ENCODE assay signal across 11 cellular contexts in genomic region chr2:128313076-128313836, GRCh38. TPM values are rescaled to one million over a fixed set of nuclear protein-coding genes. Genes with fewer than 3 reads are reported as not detected.
DNase-seq lines count a peak whose midpoint lies in the region; ATAC-seq and TF ChIP-seq lines count a peak whose summit lies in the region.
"Had no signal": no experiment of that assay in that cellular context is flagged by ENCODE, and none has a peak within 500 bp of the region (broad histone marks: within the 10 kb centered on the region; RNA-seq: fewer than 3 reads in every experiment).

No MANE protein-coding gene starts in this region.

- peak; percentile 21 for ATAC-seq in activated naive CD4-positive, alpha-beta T cell treated with anti-CD3 and anti-CD28 coated beads, Interleukin-2, amount 50 U/mL, for 72 hours
- ATAC-seq in HG03521 (IDR thresholded peaks at IDR 0.05; ENCODE audit: unreplicated experiment): no peak
- ATAC-seq: right cardiac atrium had no signal

- peaks cover 69% of the 10 kb centered on the region for H3K4me1 ChIP-seq in testis

- H3K36me3 ChIP-seq in WERI-Rb-1 (peaks cover 38% of the 10 kb centered on the region), testis (ENCODE audit: low read depth, missing control alignments) (no peaks in the 10 kb centered on the region)
- H3K36me3 ChIP-seq: ascending aorta had no signal

- 33 to 58% methylated on average over 8 of the region's 8 CpGs for WGBS in testis, 2 donors

- H3K27ac ChIP-seq in WERI-Rb-1 (no peak overlapping the region), testis (no peak overlapping the region)
- H3K27ac ChIP-seq: ascending aorta had no signal

- TF ChIP-seq POLR2A in testis (IDR thresholded peaks at IDR 0.05): no peak

- H3K36me3 Mint-ChIP-seq in activated naive CD4-positive, alpha-beta T cell treated with anti-CD3 and anti-CD28 coated beads, Interleukin-2, amount 50 U/mL, for 72 hours: no peaks in the 10 kb centered on the region

- H3K4me3 ChIP-seq in WERI-Rb-1 (ENCODE audit: low read depth, low read length): no peak overlapping the region
- H3K4me3 ChIP-seq in testis: no peak overlapping the region
- H3K4me3 ChIP-seq: ascending aorta had no signal

- DNase-seq in activated naive CD4-positive, alpha-beta T cell treated with anti-CD3 and anti-CD28 coated beads, Interleukin-2, amount 50 U/mL, for 72 hours (ENCODE audit: low spot score in 2 of 2): peak in 1 of 2 donors; percentile 41
- no peak for DNase-seq in activated naive CD4-positive, alpha-beta T cell treated with Interleukin-2 at 50 U/mL for 16 hours
- DNase-seq in WERI-Rb-1: no peak
- DNase-seq in glomerular visceral epithelial cell (ENCODE audit: extremely low spot score): peak; percentile 41
- DNase-seq in testis: peak; percentile 29
- no peak for DNase-seq in Kasumi-1 (lab: John Stamatoyannopoulos, UW)
- DNase-seq in central memory CD4-positive, alpha-beta T cell: no peak
- DNase-seq: NCI-H1436 treated with DMSO at 0.1 percent for 48 hours had no signal

- intact Hi-C loops in testis (cut with DNase I; ENCODE audit: low total_unique reads): no loop called here

- no peak overlapping the region for H3K27ac Mint-ChIP-seq in activated naive CD4-positive, alpha-beta T cell treated with anti-CD3 and anti-CD28 coated beads, Interleukin-2, amount 50 U/mL, for 72 hours

- H3K9me3 Mint-ChIP-seq in activated naive CD4-positive, alpha-beta T cell treated with anti-CD3 and anti-CD28 coated beads, Interleukin-2, amount 50 U/mL, for 72 hours: no peaks in the 10 kb centered on the region

- H3K27me3 ChIP-seq in WERI-Rb-1 (ENCODE audit: insufficient read depth, low read depth, severe bottlenecking) (no peaks in the 10 kb centered on the region), testis (no peaks in the 10 kb centered on the region)
- H3K27me3 ChIP-seq: ascending aorta had no signal

- TF ChIP-seq CTCF in WERI-Rb-1 (IDR thresholded peaks at IDR 0.05; ENCODE audit: low read depth, low read length): peak; percentile 44
- no peak for TF ChIP-seq CTCF in testis (IDR thresholded peaks at IDR 0.05)

- no peaks in the 10 kb centered on the region for H3K9me3 ChIP-seq in WERI-Rb-1 (ENCODE audit: severe bottlenecking)
- no peaks in the 10 kb centered on the region for H3K9me3 ChIP-seq in testis
- H3K9me3 ChIP-seq: ascending aorta had no signal

RNA-seq across cellular contexts. Expression of gene HS6ST1, which starts 5.4 kb away (rescaled TPM):
- 10 to 100 TPM in 1 of 2 donors, 1 to 10 TPM in 1; 2.9 to 14.5 TPM for total RNA-seq in activated naive CD4-positive, alpha-beta T cell treated with anti-CD3 and anti-CD28 coated beads, Interleukin-2, amount 50 U/mL, for 72 hours
- total RNA-seq in testis: 100 to 1,000 TPM; 143 to 203 TPM
- 58.7 TPM for polyA plus RNA-seq in testis (ENCODE audit: insufficient read depth, low read depth, low replicate concordance)

Comparison
In these comparisons a context has a peak if more than half of its experiments do, and no peak if none do; other contexts are left out.
1. DNase-seq: peak in glomerular visceral epithelial cell (single experiment) and testis (single experiment); none in activated naive CD4-positive, alpha-beta T cell treated with Interleukin-2 at 50 U/mL for 16 hours (single experiment), WERI-Rb-1 (single experiment), Kasumi-1 (0 of 2) and central memory CD4-positive, alpha-beta T cell (single experiment).
2. RNA of gene HS6ST1, which starts 5.4 kb away (total RNA-seq): 143 to 203 TPM in testis; 2.9 to 14.5 TPM in activated naive CD4-positive, alpha-beta T cell treated with anti-CD3 and anti-CD28 coated beads, Interleukin-2, amount 50 U/mL, for 72 hours; every median in the first group is over 4 times any median in the second.